ENCODE assay signal across 2 cellular contexts in the genomic region with DNA sequence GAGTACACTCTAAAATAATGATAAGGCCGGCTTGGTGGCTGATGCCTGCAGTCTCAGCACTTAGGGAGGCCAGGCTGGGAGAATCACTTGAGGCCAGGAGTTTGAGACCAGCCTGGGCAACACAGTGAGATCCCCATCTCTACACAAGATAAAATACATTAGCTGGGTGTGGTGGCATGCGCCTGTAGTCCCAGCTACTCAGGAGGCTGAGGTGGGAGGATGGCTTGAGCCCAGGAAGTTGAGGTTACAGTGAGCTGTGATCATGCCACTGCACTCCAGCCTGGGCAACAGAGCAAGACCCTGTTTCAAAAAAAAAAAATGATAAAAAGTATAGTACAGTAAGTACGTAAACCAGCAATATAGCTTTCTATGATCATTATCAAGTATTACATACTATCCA. TPM values are rescaled to one million over a fixed set of nuclear protein-coding genes. Genes with fewer than 3 reads are reported as not detected.
"Had no signal": no experiment of that assay in that cellular context is flagged by ENCODE, and none has a peak within 500 bp of the region (broad histone marks: within the 10 kb centered on the region; RNA-seq: fewer than 3 reads in every experiment).

No MANE protein-coding gene starts in this region.

RNA-seq across cellular contexts. Expression of a gene that starts 38.0 kb away (rescaled TPM):
- total RNA-seq: LHCN-M2, MCF 10A had no signal
